ENCODE assay signal across 9 cellular contexts in the genomic region with DNA sequence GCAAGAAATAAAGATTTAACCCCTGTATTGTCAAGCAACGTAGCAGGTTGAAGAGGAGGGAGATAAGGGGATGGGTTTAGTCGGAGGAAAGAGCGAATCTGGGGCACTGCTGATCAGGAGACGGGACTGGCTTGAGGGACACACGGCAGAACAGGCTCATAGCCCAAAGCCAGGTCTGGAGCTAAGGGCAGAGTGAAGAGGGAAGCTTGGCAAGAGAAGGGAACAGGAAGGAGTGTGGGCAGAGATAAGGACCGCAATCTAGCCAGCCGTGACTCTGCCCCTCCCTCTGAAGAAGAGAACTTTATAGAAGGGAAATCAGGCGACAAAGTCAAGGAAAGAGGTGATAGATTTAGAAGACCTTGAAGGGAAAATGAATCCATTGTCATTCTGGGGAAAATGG.
DNase-seq lines count a peak whose midpoint lies in the region; ATAC-seq, FAIRE-seq and TF ChIP-seq lines count a peak whose summit lies in the region.
"Had no signal": no experiment of that assay in that cellular context is flagged by ENCODE, and none has a peak within 500 bp of the region (broad histone marks: within the 10 kb centered on the region; RNA-seq: fewer than 3 reads in every experiment).

No MANE protein-coding gene starts in this region.

- H3K27me3 ChIP-seq in Karpas-422 (ENCODE audit: low read length) (peaks cover 3% of the 10 kb centered on the region; the same call in 1 of the 2 replicates), mucosa of rectum (ENCODE audit: control insufficient read depth in 2 of 2, insufficient read depth in 2 of 2, low read length in 2 of 2) (no peaks in the 10 kb centered on the region)

- DNase-seq in AML-193 (lab: John Stamatoyannopoulos, UW), result peak; percentile 10 to 15
- DNase-seq in Karpas-422, result no peak
- DNase-seq in dermis blood vessel endothelial cell, result peak; percentile 78
- no peak for DNase-seq in HEK293T (ENCODE audit: extremely low spot score)
- DNase-seq in NCI-H748 (lab: John Stamatoyannopoulos, UW; ENCODE audit: unreplicated experiment), result no peak
- DNase-seq in HTR-8/SVneo (ENCODE audit: insufficient read length, low spot score), result no peak
- DNase-seq: PC-9 had no signal

- peak overlapping the region; percentile 48 for H3K4me2 ChIP-seq in Karpas-422 (ENCODE audit: low read depth, low read length, poor library complexity, severe bottlenecking)

- H2AFZ ChIP-seq in Karpas-422 (ENCODE audit: low read length), result peak overlapping the region; percentile 54; the same call in 1 of the 2 replicates

- peaks cover 16% of the 10 kb centered on the region for H3K4me1 ChIP-seq in Karpas-422 (ENCODE audit: low read length)
- H3K4me1 ChIP-seq in mucosa of rectum (ENCODE audit: control insufficient read depth in 2 of 2, insufficient read depth in 2 of 2, low read length in 2 of 2), result peaks cover 10 to 14% of the 10 kb centered on the region in 2 donors

- no peak for ATAC-seq in GM21619 (IDR thresholded peaks at IDR 0.05; ENCODE audit: unreplicated experiment)

- FAIRE-seq in HTR-8/SVneo (lab: Jason Lieb, UNC), result no peak

- H3K9ac ChIP-seq in Karpas-422 (ENCODE audit: low read length), result no peak overlapping the region
- peak overlapping the region in 1 of 2 donors; percentile 44 for H3K9ac ChIP-seq in mucosa of rectum (ENCODE audit: low read depth in 1 of 2, low read length in 2 of 2)

- H3K27ac ChIP-seq in Karpas-422 (ENCODE audit: low read length), result no peak overlapping the region
- H3K27ac ChIP-seq in mucosa of rectum (ENCODE audit: low read depth in 2 of 2, low read length in 2 of 2), result peak overlapping the region; percentile 33 to 41
- H3K27ac ChIP-seq: PC-9 had no signal

- POLR2A ChIA-PET in HEK293T (lab: Yijun Ruan, JAX), result interaction anchor here (1.3 kb wide), 1 partner anchor 66 kb away, joined by 4 read pairs; no protein-coding TSS in a partner anchor

- H3K36me3 ChIP-seq in Karpas-422 (ENCODE audit: insufficient read depth, low read length) (no peaks in the 10 kb centered on the region), mucosa of rectum (ENCODE audit: control insufficient read depth in 2 of 2, insufficient read depth in 2 of 2, low read length in 2 of 2) (no peaks in the 10 kb centered on the region)

- H3K9me2 ChIP-seq in Karpas-422 (replicated peaks; ENCODE audit: insufficient read depth, low read length), result no peaks in the 10 kb centered on the region

- CTCF ChIA-PET in HEK293T (lab: Yijun Ruan, JAX), result interaction anchor here (0.6 to 3.2 kb wide), 18 partner anchors 9 to 550 kb away, joined by 3 to 18 read pairs (median 5); no protein-coding TSS in a partner anchor

- H4K20me1 ChIP-seq in Karpas-422 (ENCODE audit: insufficient read depth, low read depth, low read length), result no peaks in the 10 kb centered on the region

- H3K79me2 ChIP-seq in Karpas-422 (ENCODE audit: low read length), result no peaks in the 10 kb centered on the region

- H3K4me3 ChIP-seq in Karpas-422 (ENCODE audit: low read length) (no peak overlapping the region), mucosa of rectum (ENCODE audit: low read length in 2 of 2) (peak overlapping the region; percentile 46 to 62)
- H3K4me3 ChIP-seq: PC-9 had no signal

- H3K9me3 ChIP-seq in Karpas-422 (ENCODE audit: low read length), result no peaks in the 10 kb centered on the region
- H3K9me3 ChIP-seq in mucosa of rectum (ENCODE audit: control insufficient read depth in 2 of 2, low read length in 2 of 2), result no peaks in the 10 kb centered on the region

TF ChIP-seq in HEK293T, 16 proteins besides CTCF, POLR2A, EP300 and RAD21:
- TF ChIP-seq ARNT (IDR thresholded peaks at IDR 0.05) (no peak), SUZ12 (IDR thresholded peaks at IDR 0.05) (no peak), HDGF (IDR thresholded peaks at IDR 0.05; ENCODE audit: borderline replicate concordance) (no peak), FOXA1 (IDR thresholded peaks at IDR 0.05) (no peak), BHLHE40 (IDR thresholded peaks at IDR 0.05; ENCODE audit: borderline replicate concordance) (no peak), CTBP1 (IDR thresholded peaks at IDR 0.05; ENCODE audit: borderline replicate concordance) (no peak), ZNF384 (IDR thresholded peaks at IDR 0.05) (no peak), TARDBP (IDR thresholded peaks at IDR 0.05) (no peak), ELF4 (IDR thresholded peaks at IDR 0.05) (no peak), LEF1 (IDR thresholded peaks at IDR 0.05; ENCODE audit: borderline replicate concordance) (no peak), FOXK2 (IDR thresholded peaks at IDR 0.05) (no peak), NFRKB (IDR thresholded peaks at IDR 0.05) (no peak), SP1 (IDR thresholded peaks at IDR 0.05) (no peak), FOXM1 (IDR thresholded peaks at IDR 0.05; ENCODE audit: borderline replicate concordance) (no peak)
- TF ChIP-seq, protein P1, sequence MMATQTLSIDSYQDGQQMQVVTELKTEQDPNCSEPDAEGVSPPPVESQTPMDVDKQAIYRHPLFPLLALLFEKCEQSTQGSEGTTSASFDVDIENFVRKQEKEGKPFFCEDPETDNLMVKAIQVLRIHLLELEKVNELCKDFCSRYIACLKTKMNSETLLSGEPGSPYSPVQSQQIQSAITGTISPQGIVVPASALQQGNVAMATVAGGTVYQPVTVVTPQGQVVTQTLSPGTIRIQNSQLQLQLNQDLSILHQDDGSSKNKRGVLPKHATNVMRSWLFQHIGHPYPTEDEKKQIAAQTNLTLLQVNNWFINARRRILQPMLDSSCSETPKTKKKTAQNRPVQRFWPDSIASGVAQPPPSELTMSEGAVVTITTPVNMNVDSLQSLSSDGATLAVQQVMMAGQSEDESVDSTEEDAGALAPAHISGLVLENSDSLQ (IDR thresholded peaks at IDR 0.05), result no peak

Comparison
In these comparisons a context has a peak if more than half of its experiments do, and no peak if none do; other contexts are left out.
1. DNase-seq: peak in AML-193 (2 of 2) and dermis blood vessel endothelial cell (single experiment); none in Karpas-422 (single experiment), HEK293T (single experiment), NCI-H748 (single experiment) and HTR-8/SVneo (single experiment).